Comparison of ENCODE assay signal across 18 cellular contexts in the genomic region with DNA sequence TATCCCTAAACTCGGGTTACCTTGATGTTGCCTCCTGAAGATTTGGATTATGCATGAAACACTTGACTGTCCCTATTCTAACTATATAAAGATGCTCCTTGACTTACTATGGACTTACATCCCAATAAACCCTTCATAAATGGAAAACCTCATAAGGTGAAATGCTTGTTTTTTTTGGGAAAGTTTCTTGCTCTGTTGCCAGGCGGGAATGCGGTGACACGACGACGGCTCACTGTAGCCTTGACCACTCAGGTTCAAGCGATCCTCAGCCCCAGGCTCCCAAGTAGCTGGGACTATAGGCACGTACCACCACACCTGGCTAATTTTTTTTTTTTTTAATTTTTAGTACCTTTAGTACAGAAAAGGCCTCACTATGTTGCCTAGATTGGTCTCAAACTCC. TPM values are rescaled to one million over a fixed set of nuclear protein-coding genes. Genes with fewer than 3 reads are reported as not detected.
A peak's percentile ranks its signal among the peaks of the same experiment; 100 is the strongest.
DNase-seq lines count a peak whose midpoint lies in the region; ATAC-seq and TF ChIP-seq lines count a peak whose summit lies in the region.
"Had no signal": no experiment of that assay in that cellular context is flagged by ENCODE, and none has a peak within 500 bp of the region (broad histone marks: within the 10 kb centered on the region; RNA-seq: fewer than 3 reads in every experiment).

No MANE protein-coding gene starts in this region.

- no peak overlapping the region for H2BK12ac ChIP-seq in trophoblast cell (ENCODE audit: low read length)

- H3K9me3 ChIP-seq in T-helper 17 cell (ENCODE audit: control insufficient read depth, low read length, poor library complexity, severe bottlenecking) (no peaks in the 10 kb centered on the region), trophoblast cell (ENCODE audit: insufficient read depth, low read depth, low read length) (no peaks in the 10 kb centered on the region)
- H3K9me3 ChIP-seq: BE2C, HAP-1, MG63 had no signal

- H3K27ac Mint-ChIP-seq in CD14-positive monocyte (peak overlapping the region; percentile 88 to 98 (median 91)), T-helper 17 cell (peak overlapping the region; percentile 85), immature natural killer cell (peak overlapping the region in 5 of 6 donors; percentile 7 to 63 (median 28))

- no peak overlapping the region for H4K8ac ChIP-seq in trophoblast cell (ENCODE audit: low read depth, low read length)

- H2AFZ ChIP-seq in trophoblast cell (ENCODE audit: insufficient read depth, low read length, poor library complexity) = no peak overlapping the region

- H3K4me1 ChIP-seq in trophoblast cell (ENCODE audit: control insufficient read depth in 1 of 2, insufficient read depth in 2 of 2, low read length in 2 of 2) = peaks cover 5 to 6% of the 10 kb centered on the region in 2 experiments

- H3K14ac ChIP-seq in trophoblast cell (ENCODE audit: low read length) = no peak overlapping the region

- ATAC-seq in T-helper 17 cell (no peak), GM21526 (IDR thresholded peaks at IDR 0.05; ENCODE audit: low FRiP score, unreplicated experiment) (no peak)

- H3K4me3 Mint-ChIP-seq in CD14-positive monocyte = no peak overlapping the region
- H3K4me3 Mint-ChIP-seq in T-helper 17 cell = no peak overlapping the region
- H3K4me3 Mint-ChIP-seq in immature natural killer cell = peak overlapping the region in 2 of 5 donors; percentile 20 to 78

- no peak overlapping the region for H3K18ac ChIP-seq in trophoblast cell (ENCODE audit: low read length)

- peaks cover 15% of the 10 kb centered on the region for H3K79me2 ChIP-seq in trophoblast cell (ENCODE audit: control insufficient read depth, insufficient read depth, low read length, poor library complexity)

- intact Hi-C loops in CD14-positive monocyte (cut with micrococcal nuclease) = loop anchor here (5.0 kb wide), 2 partner anchors 35 to 85 kb away; no protein-coding TSS in a partner anchor

- H3K4me1 Mint-ChIP-seq in CD14-positive monocyte = peaks cover 80% of the 10 kb centered on the region
- H3K4me1 Mint-ChIP-seq in T-helper 17 cell = peaks cover 66% of the 10 kb centered on the region
- peaks cover 95 to 100% of the 10 kb centered on the region in 2 donors for H3K4me1 Mint-ChIP-seq in immature natural killer cell

- DNase-seq in CD14-positive monocyte (ENCODE audit: low spot score) (no peak), T-helper 17 cell (no peak), immature natural killer cell (no peak), trophoblast cell (no peak), RKO (ENCODE audit: low spot score) (no peak), C1 segment of cervical spinal cord (lab: John Stamatoyannopoulos, UW) (no peak)
- DNase-seq in activated CD8-positive, alpha-beta memory T cell treated with anti-CD3 and anti-CD28 coated beads, Interleukin-2, amount 50 U/mL, for 48 hours = no peak
- DNase-seq: BE2C; CD4-positive, alpha-beta memory T cell; Kasumi-1; MG63; NCI-H1092; NCI-H1436 treated with DMSO at 0.1 percent for 48 hours; NCI-H2029; NCI-H2171; Right ventricle myocardium superior had no signal

- H3K4ac ChIP-seq in trophoblast cell (ENCODE audit: low read depth, low read length) = peak overlapping the region; percentile 36

- H2AK5ac ChIP-seq in trophoblast cell (ENCODE audit: low read length) = no peak overlapping the region

- no CpG with 5 or more reads among the region's 8 CpGs for WGBS in trophoblast cell (ENCODE audit: extremely low coverage, insufficient coverage, insufficient read length)

- no peak for TF ChIP-seq CTCF in CD14-positive monocyte (IDR thresholded peaks at IDR 0.05)

- no peak overlapping the region for H2BK120ac ChIP-seq in trophoblast cell (ENCODE audit: insufficient read depth, low read length, poor library complexity)

- no peaks in the 10 kb centered on the region for H3K9me3 Mint-ChIP-seq in CD14-positive monocyte
- H3K9me3 Mint-ChIP-seq in immature natural killer cell = no peaks in the 10 kb centered on the region
- H3K9me3 Mint-ChIP-seq: CD4-positive, alpha-beta memory T cell had no signal

- H2BK5ac ChIP-seq in trophoblast cell (ENCODE audit: low read depth, low read length, poor library complexity) = no peak overlapping the region

- H3K27me3 Mint-ChIP-seq in CD14-positive monocyte (ENCODE audit: low read depth in 3 of 3) (peaks cover 0 to 2% (median 0%) of the 10 kb centered on the region in 3 donors), T-helper 17 cell (no peaks in the 10 kb centered on the region), immature natural killer cell (ENCODE audit: low read depth in 3 of 3) (peaks cover 0 to 1% (median 0%) of the 10 kb centered on the region in 3 donors)
- H3K27me3 Mint-ChIP-seq: CD4-positive, alpha-beta memory T cell had no signal

- no peak overlapping the region for H3K4me3 ChIP-seq in trophoblast cell (ENCODE audit: low read depth, low read length)
- H3K4me3 ChIP-seq: HAP-1, MG63 had no signal

- no peak overlapping the region for H3K27ac ChIP-seq in trophoblast cell (ENCODE audit: low read depth, low read length)

- H3K79me1 ChIP-seq in trophoblast cell (ENCODE audit: low read length) = no peaks in the 10 kb centered on the region

- no peak overlapping the region for H4K91ac ChIP-seq in trophoblast cell (ENCODE audit: low read depth, low read length)

- no peak overlapping the region for H3K4me2 ChIP-seq in trophoblast cell (ENCODE audit: low read length)

- H3K9ac ChIP-seq in trophoblast cell (ENCODE audit: low read length) = no peak overlapping the region

- H3K36me3 Mint-ChIP-seq in CD14-positive monocyte = peaks cover 15 to 24% of the 10 kb centered on the region in 2 donors
- peaks cover 2% of the 10 kb centered on the region for H3K36me3 Mint-ChIP-seq in T-helper 17 cell (ENCODE audit: low read depth)
- no peaks in the 10 kb centered on the region for H3K36me3 Mint-ChIP-seq in immature natural killer cell

- no peaks in the 10 kb centered on the region for H3K27me3 ChIP-seq in trophoblast cell (ENCODE audit: insufficient read depth, low read length)
- H3K27me3 ChIP-seq: BE2C, MG63 had no signal

- no peak overlapping the region for H3K23ac ChIP-seq in trophoblast cell (ENCODE audit: low read length)

- no peak overlapping the region for H4K12ac ChIP-seq in trophoblast cell (ENCODE audit: low read depth, low read length)

- no peaks in the 10 kb centered on the region for H3K36me3 ChIP-seq in trophoblast cell (ENCODE audit: control insufficient read depth in 1 of 2, insufficient read depth in 2 of 2, low read length in 2 of 2)
- H3K36me3 ChIP-seq: BE2C had no signal

RNA-seq across cellular contexts. Expression of gene MAPK1, which starts 10.6 kb away (rescaled TPM):
- polyA plus RNA-seq in CD14-positive monocyte (100 to 1,000 TPM; 118 to 148 TPM), immature natural killer cell (100 to 1,000 TPM; 151 to 168 (median 162) TPM)
- total RNA-seq in T-helper 17 cell = 10 to 100 TPM; 74.2 to 84.6 TPM
- polyA plus RNA-seq in trophoblast cell (2013) = 42.9 and 43.3 TPM in 2 replicates

Comparison
In these comparisons a context has a peak if more than half of its experiments do, and no peak if none do; other contexts are left out.
1. H3K27ac Mint-ChIP-seq: peak in every context shown above with its lines; median percentile 91 in CD14-positive monocyte; 85 in T-helper 17 cell; 28 in immature natural killer cell.